ENCODE assay signal across 1 cellular context in the genomic region with DNA sequence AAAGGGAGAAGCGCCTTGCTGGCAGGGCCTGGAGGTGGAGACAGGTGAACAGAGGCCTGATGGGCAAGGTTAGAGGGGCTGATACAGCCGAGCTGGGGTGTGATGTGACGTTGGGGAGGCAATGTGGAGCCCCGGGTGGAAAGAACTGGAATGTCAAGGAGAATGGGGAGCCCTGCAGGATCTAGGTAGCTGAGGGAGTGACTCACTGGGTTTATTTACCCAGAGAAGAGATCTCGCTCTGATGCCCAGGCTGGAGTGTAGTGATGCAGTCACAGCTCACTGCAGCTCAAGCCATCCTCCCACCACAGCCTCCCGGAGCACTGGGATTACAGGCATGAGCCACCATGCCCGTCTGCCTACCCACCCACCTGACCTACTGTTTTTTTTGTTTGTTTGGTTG.
TF ChIP-seq lines count a peak whose summit lies in the region.

No MANE protein-coding gene starts in this region.

TF ChIP-seq in HepG2, 621 proteins besides CTCF, POLR2A, EP300 and RAD21:
- TF ChIP-seq ZNF710 (CRISPR knock-in tag; IDR thresholded peaks at IDR 0.05; ENCODE audit: borderline replicate concordance) = no peak
- TF ChIP-seq FOSL2 (CRISPR knock-in tag; IDR thresholded peaks at IDR 0.05) = peak; percentile 82
- TF ChIP-seq, protein P1, sequence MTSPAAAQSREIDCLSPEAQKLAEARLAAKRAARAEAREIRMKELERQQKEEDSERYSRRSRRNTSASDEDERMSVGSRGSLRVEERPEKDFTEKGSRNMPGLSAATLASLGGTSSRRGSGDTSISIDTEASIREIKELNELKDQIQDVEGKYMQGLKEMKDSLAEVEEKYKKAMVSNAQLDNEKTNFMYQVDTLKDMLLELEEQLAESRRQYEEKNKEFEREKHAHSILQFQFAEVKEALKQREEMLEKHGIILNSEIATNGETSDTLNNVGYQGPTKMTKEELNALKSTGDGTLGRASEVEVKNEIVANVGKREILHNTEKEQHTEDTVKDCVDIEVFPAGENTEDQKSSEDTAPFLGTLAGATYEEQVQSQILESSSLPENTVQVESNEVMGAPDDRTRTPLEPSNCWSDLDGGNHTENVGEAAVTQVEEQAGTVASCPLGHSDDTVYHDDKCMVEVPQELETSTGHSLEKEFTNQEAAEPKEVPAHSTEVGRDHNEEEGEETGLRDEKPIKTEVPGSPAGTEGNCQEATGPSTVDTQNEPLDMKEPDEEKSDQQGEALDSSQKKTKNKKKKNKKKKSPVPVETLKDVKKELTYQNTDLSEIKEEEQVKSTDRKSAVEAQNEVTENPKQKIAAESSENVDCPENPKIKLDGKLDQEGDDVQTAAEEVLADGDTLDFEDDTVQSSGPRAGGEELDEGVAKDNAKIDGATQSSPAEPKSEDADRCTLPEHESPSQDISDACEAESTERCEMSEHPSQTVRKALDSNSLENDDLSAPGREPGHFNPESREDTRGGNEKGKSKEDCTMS (CRISPR knock-in tag; conservative IDR thresholded peaks at IDR 0.05) = no peak
- peak; percentile 81 for TF ChIP-seq ZNF263 (CRISPR knock-in tag; IDR thresholded peaks at IDR 0.05)
- TF ChIP-seq TBL1XR1 (IDR thresholded peaks at IDR 0.05; ENCODE audit: borderline replicate concordance, low read length, partially characterized antibody) = no peak
- TF ChIP-seq ZNF17 (CRISPR knock-in tag; IDR thresholded peaks at IDR 0.05) = no peak
- no peak for TF ChIP-seq RERE (CRISPR knock-in tag; IDR thresholded peaks at IDR 0.05; ENCODE audit: low read depth)
- TF ChIP-seq ARID4A (CRISPR knock-in tag; IDR thresholded peaks at IDR 0.05; ENCODE audit: borderline replicate concordance) = no peak
- peak; percentile 92 for TF ChIP-seq ZNF121 (CRISPR knock-in tag; IDR thresholded peaks at IDR 0.05)
- TF ChIP-seq ZNF629 (CRISPR knock-in tag; conservative IDR thresholded peaks at IDR 0.05) = no peak
- no peak for TF ChIP-seq XRCC5 (optimal IDR thresholded peaks at IDR 0.05; ENCODE audit: low read length)
- TF ChIP-seq ZNF3 (CRISPR knock-in tag; IDR thresholded peaks at IDR 0.05) = no peak
- no peak for TF ChIP-seq ZNF615 (CRISPR knock-in tag; IDR thresholded peaks at IDR 0.05; ENCODE audit: borderline replicate concordance)
- no peak for TF ChIP-seq KMT2A (CRISPR knock-in tag; IDR thresholded peaks at IDR 0.05)
- no peak for TF ChIP-seq ZNF776 (CRISPR knock-in tag; IDR thresholded peaks at IDR 0.05)
- TF ChIP-seq ZNF878 (CRISPR knock-in tag; IDR thresholded peaks at IDR 0.05) = no peak
- TF ChIP-seq ZNF777 (CRISPR knock-in tag; IDR thresholded peaks at IDR 0.05) = no peak
- no peak for TF ChIP-seq SPEN (CRISPR knock-in tag; IDR thresholded peaks at IDR 0.05; ENCODE audit: low read depth)
- peak; percentile 24; the same call in 1 of the 2 replicates for TF ChIP-seq CREB1 (IDR thresholded peaks at IDR 0.05)
- TF ChIP-seq CREB1 (CRISPR knock-in tag; IDR thresholded peaks at IDR 0.05) = no peak
- no peak for TF ChIP-seq ZNF784 (CRISPR knock-in tag; IDR thresholded peaks at IDR 0.05; ENCODE audit: borderline replicate concordance)
- peak; percentile 36; the same call in 1 of the 2 replicates for TF ChIP-seq ZNF687 (CRISPR knock-in tag; IDR thresholded peaks at IDR 0.05)
- no peak for TF ChIP-seq ZNF713 (CRISPR knock-in tag; IDR thresholded peaks at IDR 0.05)
TF ChIP-seq in HepG2: peak in this region for 5.
